8 cellular contexts compared by ENCODE assay signal in the genomic region with DNA sequence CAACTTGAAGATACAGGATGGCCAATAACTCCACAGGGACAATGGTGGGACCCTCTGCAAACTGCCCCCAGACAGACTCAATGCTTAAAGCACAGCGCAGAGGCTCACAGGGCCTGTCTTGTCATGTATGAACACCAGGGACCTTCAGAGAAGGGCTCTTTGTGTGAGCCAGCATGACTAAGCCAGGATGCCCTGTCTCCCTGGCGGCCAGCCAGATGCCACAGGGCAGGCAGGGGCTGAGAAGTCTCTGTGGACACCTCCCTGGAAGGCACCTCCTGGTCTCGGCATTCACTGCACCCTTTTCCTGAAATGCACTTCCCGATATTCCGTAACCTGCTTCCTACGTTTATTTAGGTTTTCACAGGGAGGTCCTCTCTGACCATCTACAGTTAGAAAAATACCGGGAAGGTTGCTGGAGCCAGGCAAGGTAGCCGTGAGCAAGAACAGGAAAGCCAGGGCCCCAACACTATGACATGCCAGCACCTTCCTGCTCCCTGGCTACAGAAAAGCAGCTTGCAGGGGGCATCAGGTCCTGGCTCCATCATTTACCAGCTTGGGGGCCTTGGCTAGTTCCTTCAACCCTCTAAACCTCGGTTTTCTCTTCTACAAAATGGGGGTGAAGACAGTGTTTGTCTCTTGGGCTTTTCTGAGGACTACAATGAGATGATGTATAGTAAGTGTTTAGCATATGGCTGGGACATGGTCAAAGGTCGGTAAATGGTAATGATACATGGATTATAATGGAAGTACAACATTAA.
DNase-seq lines count a peak whose midpoint lies in the region; ATAC-seq lines count a peak whose summit lies in the region.

No MANE protein-coding gene starts in this region.

- ATAC-seq in HG03139 (IDR thresholded peaks at IDR 0.05; ENCODE audit: unreplicated experiment) = no peak
- no peak for ATAC-seq in GM18861 (IDR thresholded peaks at IDR 0.05; ENCODE audit: unreplicated experiment)

- DNase-seq in NCI-H1417 (lab: John Stamatoyannopoulos, UW) = peak; percentile 40 to 61 (median 45)
- no peak for DNase-seq in NCI-H1417 treated with DMSO at 0.1 percent for 48 hours (lab: John Stamatoyannopoulos, UW)
- peak; percentile 13 for DNase-seq in NCI-H1436 treated with DMSO at 0.1 percent for 48 hours (lab: John Stamatoyannopoulos, UW)
- DNase-seq in cerebellar cortex (ENCODE audit: low spot score) = peak; percentile 58
- DNase-seq in pulmonary artery endothelial cell (ENCODE audit: low read depth, low spot score) = peak; percentile 40
- no peak for DNase-seq in AML-193 (lab: John Stamatoyannopoulos, UW)

Comparison
In these comparisons a context has a peak if more than half of its experiments do, and no peak if none do; other contexts are left out.
1. DNase-seq: peak in NCI-H1417 (3 of 3), NCI-H1436 treated with DMSO at 0.1 percent for 48 hours (single experiment), cerebellar cortex (single experiment) and pulmonary artery endothelial cell (single experiment); none in NCI-H1417 treated with DMSO at 0.1 percent for 48 hours (single experiment) and AML-193 (0 of 2).